In genomic region chr22:39481595-39481994, GRCh38 we compare ENCODE assay signal across 24 cellular contexts. TPM values are rescaled to one million over a fixed set of nuclear protein-coding genes. Genes with fewer than 3 reads are reported as not detected.
"Had no signal": no experiment of that assay in that cellular context is flagged by ENCODE, and none has a peak within 500 bp of the region (broad histone marks: within the 10 kb centered on the region; RNA-seq: fewer than 3 reads in every experiment).

No MANE protein-coding gene starts in this region.

- DNase-seq: Kasumi-1, MM.1S, NCI-H1092 treated with DMSO at 0.1 percent for 48 hours, NCI-H1436, NCI-H187, NCI-H2029, NCI-H2081 treated with DMSO at 0.1 percent for 48 hours, NCI-H2171, NCI-H226, NCI-H446, NCI-H510A, NCI-H524 treated with DMSO at 0.1 percent for 48 hours, NCI-H69, NCI-H774, Right ventricle myocardium superior, RPMI8226, SIG-M5 had no signal

- H3K27ac ChIP-seq: HL-60, KMS-11, SJSA1, SK-N-MC had no signal

- H3K9me3 ChIP-seq: SJSA1 had no signal

- H3K4me2 ChIP-seq: KMS-11 had no signal

- H3K27me3 ChIP-seq: SJSA1 had no signal

- H3K36me3 ChIP-seq: SJSA1 had no signal

- H3K4me3 ChIP-seq: SJSA1, SK-N-MC had no signal

- FAIRE-seq: HTR-8/SVneo, RCC 7860 had no signal

- H3K9ac ChIP-seq: KMS-11 had no signal

RNA-seq across cellular contexts. Expression of gene MGAT3, which starts 24.8 kb away (rescaled TPM):
- total RNA-seq: M059J had no signal
